Comparison of ENCODE assay signal across 35 cellular contexts in genomic region chr6:134982161-134982560, GRCh38. TPM values are rescaled to one million over a fixed set of nuclear protein-coding genes. Genes with fewer than 3 reads are reported as not detected.
"Had no signal": no experiment of that assay in that cellular context is flagged by ENCODE, and none has a peak within 500 bp of the region (broad histone marks: within the 10 kb centered on the region; RNA-seq: fewer than 3 reads in every experiment).

No MANE protein-coding gene starts in this region.

- FAIRE-seq: bronchial epithelial cell, RCC 7860 had no signal

- H3K4me3 Mint-ChIP-seq: activated CD4-positive, alpha-beta T cell treated with anti-CD3 and anti-CD28 coated beads for 36 hours; activated CD4-positive, alpha-beta T cell treated with anti-CD3 and anti-CD28 coated beads, Interleukin-2, amount 10 ng/mL, durations not matched to agents 7 days and 5 days; activated naive CD4-positive, alpha-beta T cell treated with anti-CD3 and anti-CD28 coated beads, Interleukin-2, amount 10 ng/mL, durations not matched to agents 7 days and 5 days; activated naive CD8-positive, alpha-beta T cell; activated naive CD8-positive, alpha-beta T cell treated with anti-CD3 and anti-CD28 coated beads, Interleukin-2, amount 50 U/mL, for 24 hours; activated T-cell treated with anti-CD3 and anti-CD28 coated beads, Interleukin-2, amount 50 U/mL, for 4 hours; brain; T-cell had no signal

- H3K27ac Mint-ChIP-seq: activated CD4-positive, alpha-beta T cell treated with anti-CD3 and anti-CD28 coated beads for 36 hours; activated CD4-positive, alpha-beta T cell treated with anti-CD3 and anti-CD28 coated beads, Interleukin-2, amount 10 ng/mL, durations not matched to agents 7 days and 5 days; activated naive CD4-positive, alpha-beta T cell treated with anti-CD3 and anti-CD28 coated beads, Interleukin-2, amount 10 ng/mL, durations not matched to agents 7 days and 5 days; activated naive CD8-positive, alpha-beta T cell; activated naive CD8-positive, alpha-beta T cell treated with anti-CD3 and anti-CD28 coated beads, Interleukin-2, amount 50 U/mL, for 24 hours; brain; T-cell had no signal

- DNase-seq: activated CD4-positive, alpha-beta T cell treated with anti-CD3 and anti-CD28 coated beads for 36 hours; activated CD4-positive, alpha-beta T cell treated with anti-CD3 and anti-CD28 coated beads, Interleukin-2, amount 10 ng/mL, durations not matched to agents 7 days and 5 days; activated CD4-positive, alpha-beta T cell treated with anti-CD3 and anti-CD28 coated beads, Interleukin-2, amount 50 U/mL, for 48 hours; activated CD8-positive, alpha-beta memory T cell treated with anti-CD3 and anti-CD28 coated beads for 24 hours; activated effector memory CD4-positive, alpha-beta T cell treated with Interleukin-2 at 50 U/mL for 16 hours; activated naive CD4-positive, alpha-beta T cell treated with anti-CD3 and anti-CD28 coated beads, Interleukin-2, amount 10 ng/mL, durations not matched to agents 7 days and 5 days; activated naive CD8-positive, alpha-beta T cell treated with anti-CD3 and anti-CD28 coated beads, Interleukin-2, amount 50 U/mL, for 24 hours; activated T-cell treated with anti-CD3 and anti-CD28 coated beads, Interleukin-2, amount 50 U/mL, for 4 hours; anterior cingulate cortex; caudate nucleus; cerebellar nuclear complex; NCI-H1092 treated with DMSO at 0.1 percent for 48 hours; NCI-H1417; NCI-H146; NCI-H187; NCI-H2029 treated with DMSO at 0.1 percent for 48 hours; NCI-H2107; NCI-H2171; NCI-H226; NCI-H446 treated with DMSO at 0.1 percent for 48 hours; NCI-H524; NCI-H69; NK-92 treated with Interleukin-12 subunit alpha and Interleukin-12 subunit beta, amount 100 ng/mL, for 24 hours; PC-9; SIG-M5; T-cell; T1000 had no signal

- H3K9me3 Mint-ChIP-seq: activated CD4-positive, alpha-beta T cell treated with anti-CD3 and anti-CD28 coated beads, Interleukin-2, amount 10 ng/mL, durations not matched to agents 7 days and 5 days; activated naive CD4-positive, alpha-beta T cell treated with anti-CD3 and anti-CD28 coated beads, Interleukin-2, amount 10 ng/mL, durations not matched to agents 7 days and 5 days; activated naive CD8-positive, alpha-beta T cell treated with anti-CD3 and anti-CD28 coated beads, Interleukin-2, amount 50 U/mL, for 24 hours; activated T-cell treated with anti-CD3 and anti-CD28 coated beads, Interleukin-2, amount 50 U/mL, for 4 hours; brain; T-cell had no signal

- H3K27me3 Mint-ChIP-seq: activated CD4-positive, alpha-beta T cell treated with anti-CD3 and anti-CD28 coated beads for 36 hours; activated CD4-positive, alpha-beta T cell treated with anti-CD3 and anti-CD28 coated beads, Interleukin-2, amount 10 ng/mL, durations not matched to agents 7 days and 5 days; activated naive CD4-positive, alpha-beta T cell treated with anti-CD3 and anti-CD28 coated beads, Interleukin-2, amount 10 ng/mL, durations not matched to agents 7 days and 5 days; activated naive CD8-positive, alpha-beta T cell; activated naive CD8-positive, alpha-beta T cell treated with anti-CD3 and anti-CD28 coated beads, Interleukin-2, amount 50 U/mL, for 24 hours; brain; T-cell had no signal

- ATAC-seq: activated CD4-positive, alpha-beta T cell treated with anti-CD3 and anti-CD28 coated beads for 36 hours; activated naive CD8-positive, alpha-beta T cell treated with anti-CD3 and anti-CD28 coated beads, Interleukin-2, amount 50 U/mL, for 24 hours; activated T-cell treated with anti-CD3 and anti-CD28 coated beads, Interleukin-2, amount 50 U/mL, for 4 hours; Right ventricle myocardium inferior; SK-N-SH treated with all-trans-retinoic acid at 6 μM for 48 hours; T-cell had no signal

- H3K4me1 Mint-ChIP-seq: brain had no signal

RNA-seq across cellular contexts. Expression of gene ALDH8A1, which starts 32.3 kb away (rescaled TPM):
- total RNA-seq: M059J, Right ventricle myocardium inferior, SK-MEL-5 had no signal
